In the genomic region with DNA sequence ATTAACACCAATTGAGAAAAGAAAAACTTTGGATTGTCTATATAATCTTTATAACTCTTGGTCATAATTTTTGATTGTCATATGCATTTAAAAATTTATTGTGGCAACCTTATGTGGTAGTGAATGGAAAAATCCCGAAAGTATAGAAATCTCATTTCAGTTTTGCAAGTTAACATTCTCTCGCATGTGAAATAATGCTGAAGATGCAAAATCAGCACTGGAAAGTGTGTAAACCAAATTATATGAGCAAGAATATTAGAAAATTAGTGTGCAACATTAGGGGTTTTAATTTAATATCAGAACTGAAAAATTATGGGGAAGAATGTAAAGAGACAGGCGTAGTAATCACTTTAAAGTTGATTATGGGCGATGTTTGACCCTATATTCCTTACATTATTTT, we compare ENCODE assay signal across 32 cellular contexts.
"Had no signal": no experiment of that assay in that cellular context is flagged by ENCODE, and none has a peak within 500 bp of the region (broad histone marks: within the 10 kb centered on the region; RNA-seq: fewer than 3 reads in every experiment).

No MANE protein-coding gene starts in this region.

- H3K27ac ChIP-seq: ascending aorta, cardiac muscle cell, WERI-Rb-1 had no signal

- H3K4me1 ChIP-seq: ascending aorta had no signal

- H3K27me3 ChIP-seq: ascending aorta, cardiac muscle cell had no signal

- H3K36me3 ChIP-seq: ascending aorta, cardiac muscle cell, WERI-Rb-1 had no signal

- DNase-seq: activated CD4-positive, alpha-beta memory T cell treated with anti-CD3 and anti-CD28 coated beads, Interleukin-2, amount 10 ng/mL, durations not matched to agents 7 days and 5 days; activated CD4-positive, alpha-beta T cell treated with anti-CD3 and anti-CD28 coated beads for 1 hour; activated CD4-positive, alpha-beta T cell treated with anti-CD3 and anti-CD28 coated beads for 36 hours; activated CD4-positive, alpha-beta T cell treated with anti-CD3 and anti-CD28 coated beads for 48 hours; activated CD4-positive, alpha-beta T cell treated with anti-CD3 and anti-CD28 coated beads, Interleukin-2, amount 10 ng/mL, durations not matched to agents 7 days and 5 days; activated CD4-positive, alpha-beta T cell treated with anti-CD3 and anti-CD28 coated beads, Interleukin-2, amount 50 U/mL, for 48 hours; activated CD4-positive, CD25-positive, alpha-beta regulatory T cell; activated CD8-positive, alpha-beta memory T cell treated with anti-CD3 and anti-CD28 coated beads for 24 hours; activated CD8-positive, alpha-beta memory T cell treated with anti-CD3 and anti-CD28 coated beads, Interleukin-2, amount 10 ng/mL, durations not matched to agents 7 days and 5 days; activated CD8-positive, alpha-beta memory T cell treated with anti-CD3 and anti-CD28 coated beads, Interleukin-2, amount 50 U/mL, for 48 hours; activated CD8-positive, alpha-beta T cell treated with anti-CD3 and anti-CD28 coated beads, Interleukin-2, amount 10 ng/mL, durations not matched to agents 7 days and 5 days; activated effector memory CD4-positive, alpha-beta T cell treated with Interleukin-2 at 50 U/mL for 16 hours; activated gamma-delta T cell; activated naive CD4-positive, alpha-beta T cell treated with anti-CD3 and anti-CD28 coated beads, Interleukin-2, amount 10 ng/mL, durations not matched to agents 7 days and 5 days; activated naive CD4-positive, alpha-beta T cell treated with Interleukin-2 at 50 U/mL for 16 hours; activated naive CD8-positive, alpha-beta T cell treated with anti-CD3 and anti-CD28 coated beads, Interleukin-2, amount 10 ng/mL, durations not matched to agents 7 days and 5 days; activated naive CD8-positive, alpha-beta T cell treated with anti-CD3 and anti-CD28 coated beads, Interleukin-2, amount 50 U/mL, for 24 hours; activated T-cell treated with anti-CD3 and anti-CD28 coated beads, Interleukin-2, amount 50 U/mL, for 24 hours; activated T-cell treated with anti-CD3 and anti-CD28 coated beads, Interleukin-2, amount 50 U/mL, for 48 hours; amygdala; anterior cingulate cortex; caudate nucleus; cerebellar nuclear complex; T-helper 2 cell; T-helper 9 cell; WERI-Rb-1 had no signal

- ATAC-seq: activated CD4-positive, alpha-beta T cell treated with anti-CD3 and anti-CD28 coated beads for 36 hours; activated CD4-positive, CD25-positive, alpha-beta regulatory T cell treated with anti-CD3 and anti-CD28 coated beads, Interleukin-2, amount 50 U/mL, for 24 hours; activated CD8-positive, alpha-beta memory T cell treated with anti-CD3 and anti-CD28 coated beads, Interleukin-2, amount 10 ng/mL, durations not matched to agents 7 days and 5 days; activated CD8-positive, alpha-beta T cell treated with anti-CD3 and anti-CD28 coated beads, Interleukin-2, amount 10 ng/mL, durations not matched to agents 7 days and 5 days; activated naive CD8-positive, alpha-beta T cell treated with anti-CD3 and anti-CD28 coated beads, Interleukin-2, amount 50 U/mL, for 24 hours; WTC11 had no signal

- H3K9me3 ChIP-seq: ascending aorta had no signal

- FAIRE-seq: bronchial epithelial cell, TTC549 had no signal

- H3K4me3 ChIP-seq: ascending aorta, cardiac muscle cell had no signal
